Comparison of ENCODE assay signal across 20 cellular contexts in the genomic region with DNA sequence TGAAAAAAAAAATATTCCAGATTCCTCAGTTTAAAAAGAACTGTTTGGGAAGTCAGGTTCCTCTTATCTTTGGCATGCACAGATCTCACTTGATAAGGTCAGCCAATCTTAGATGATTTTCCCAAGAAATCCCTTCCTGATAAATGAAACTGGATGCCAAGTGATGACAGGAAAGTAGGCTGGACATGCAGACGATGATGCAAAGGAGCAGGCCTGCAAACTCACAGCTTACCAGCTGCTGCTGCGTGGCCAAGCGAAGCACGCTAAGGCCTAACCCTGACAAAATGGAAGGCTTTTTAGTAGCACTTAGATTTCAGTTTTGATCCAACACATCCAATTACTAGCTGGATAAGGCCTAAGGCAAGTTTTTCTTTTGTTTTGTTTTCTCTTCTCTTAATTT.
"Had no signal": no experiment of that assay in that cellular context is flagged by ENCODE, and none has a peak within 500 bp of the region (broad histone marks: within the 10 kb centered on the region; RNA-seq: fewer than 3 reads in every experiment).

No MANE protein-coding gene starts in this region.

- H3K4me1 ChIP-seq: foreskin keratinocyte, suprapubic skin had no signal

- H3K4me3 ChIP-seq: lung, skin epidermis, suprapubic skin had no signal

- H3K36me3 ChIP-seq: WERI-Rb-1 had no signal

- H3K9me3 ChIP-seq: suprapubic skin had no signal

- H3K27ac ChIP-seq: foreskin keratinocyte, skin epidermis, suprapubic skin, WERI-Rb-1 had no signal

- H3K27me3 ChIP-seq: foreskin keratinocyte, suprapubic skin had no signal

- ATAC-seq: activated T-helper 17 cell treated with anti-CD3 and anti-CD28 coated beads, Interleukin-2, amount 50 U/mL, for 72 hours; foreskin keratinocyte; left colon; stimulated activated naive CD8-positive, alpha-beta T cell treated with anti-CD3 and anti-CD28 coated beads, Interleukin-15, amount 100 ng/mL, for 72 hours had no signal

- DNase-seq: activated CD4-positive, alpha-beta memory T cell treated with anti-CD3 and anti-CD28 coated beads for 36 hours; activated naive CD4-positive, alpha-beta T cell; activated naive CD8-positive, alpha-beta T cell treated with anti-CD3 and anti-CD28 coated beads for 36 hours; anterior cingulate cortex; cortex of kidney; foreskin keratinocyte; hippocampal formation; islet precursor cell; left colon; midbrain; nucleus accumbens; stimulated activated CD4-positive, alpha-beta T cell treated with anti-CD3 and anti-CD28 coated beads, Interleukin-15, amount 100 ng/mL, for 24 hours; stimulated activated CD4-positive, alpha-beta T cell treated with anti-CD3 and anti-CD28 coated beads, Interleukin-2, amount 100 ng/mL, for 48 hours; stimulated activated naive CD8-positive, alpha-beta T cell treated with anti-CD3 and anti-CD28 coated beads, Interleukin-15, amount 100 ng/mL, for 72 hours; T-helper 2 cell; WERI-Rb-1 had no signal
